Comparison of ENCODE assay signal across 11 cellular contexts in the genomic region with DNA sequence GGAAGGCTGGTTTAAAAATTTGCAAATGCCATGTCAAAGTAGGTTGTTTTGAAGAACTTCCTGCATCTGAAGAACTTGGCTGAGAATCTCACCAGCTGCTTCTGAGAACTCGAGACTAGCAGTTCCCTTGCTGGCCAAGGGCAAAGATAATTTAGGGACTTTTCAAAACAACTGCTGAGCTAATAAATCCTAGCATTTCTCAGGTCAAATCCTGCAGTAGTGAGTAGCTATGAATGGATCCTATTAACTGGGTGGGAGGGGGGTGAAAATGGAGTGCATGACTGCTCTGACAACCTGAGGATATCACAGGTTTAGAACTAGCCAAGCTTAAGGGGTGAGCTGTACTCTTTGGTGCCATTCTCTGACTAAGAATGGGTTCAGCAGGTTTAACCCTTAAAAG.
DNase-seq lines count a peak whose midpoint lies in the region; ATAC-seq, FAIRE-seq and TF ChIP-seq lines count a peak whose summit lies in the region.
"Had no signal": no experiment of that assay in that cellular context is flagged by ENCODE, and none has a peak within 500 bp of the region (broad histone marks: within the 10 kb centered on the region; RNA-seq: fewer than 3 reads in every experiment).

No MANE protein-coding gene starts in this region.

- no peaks in the 10 kb centered on the region for H3K9me3 ChIP-seq in right lobe of liver
- H3K9me3 ChIP-seq in HepG2 (ENCODE audit: low read length): no peaks in the 10 kb centered on the region
- no peaks in the 10 kb centered on the region for H3K9me3 ChIP-seq in SJCRH30 (replicated peaks)

- WGBS in right lobe of liver (ENCODE audit: insufficient coverage, low coverage, low lambda C conversion rate, missing lambda C conversion rate): 0% methylated on average over 1 of the region's 1 CpG
- WGBS in HepG2 (ENCODE audit: low lambda C conversion rate): 0% methylated on average over 1 of the region's 1 CpG

- no peak for TF ChIP-seq CTCF in right lobe of liver (IDR thresholded peaks at IDR 0.05)
- no peak for TF ChIP-seq CTCF in HepG2 (CRISPR knock-in tag; IDR thresholded peaks at IDR 0.05)

- POLR2A ChIA-PET in HepG2 (lab: Yijun Ruan, JAX): no interaction called here

- TF ChIP-seq RAD21 in HepG2 (CRISPR knock-in tag; IDR thresholded peaks at IDR 0.05): no peak

- no peaks in the 10 kb centered on the region for H4K20me1 ChIP-seq in HepG2 (ENCODE audit: insufficient read depth, low read length)

- no peak overlapping the region for H3K9ac ChIP-seq in HepG2 (ENCODE audit: insufficient read depth, low read depth, low read length)

- H3K27me3 ChIP-seq in right lobe of liver (no peaks in the 10 kb centered on the region), HepG2 (ENCODE audit: control insufficient read depth in 1 of 2, insufficient read depth in 2 of 2, low read length in 2 of 2) (no peaks in the 10 kb centered on the region), SJCRH30 (no peaks in the 10 kb centered on the region)

- TF ChIP-seq EP300 in HepG2 (IDR thresholded peaks at IDR 0.05; ENCODE audit: low read depth in 2 of 2, low read length in 2 of 2) (no peak), HepG2 (CRISPR knock-in tag; IDR thresholded peaks at IDR 0.05; ENCODE audit: borderline replicate concordance) (no peak)

- H3K79me2 ChIP-seq in HepG2 (ENCODE audit: insufficient read depth, low read length): no peaks in the 10 kb centered on the region

- H3K36me3 ChIP-seq in right lobe of liver (no peaks in the 10 kb centered on the region), HepG2 (replicated peaks in 1 of 2; ENCODE audit: control insufficient read depth in 1 of 2, insufficient read depth in 2 of 2, low read length in 2 of 2) (no peaks in the 10 kb centered on the region), SJCRH30 (no peaks in the 10 kb centered on the region)

- H3K4me1 ChIP-seq in right lobe of liver (no peaks in the 10 kb centered on the region), HepG2 (ENCODE audit: insufficient read depth, low read length) (no peaks in the 10 kb centered on the region), SJCRH30 (peaks cover 20% of the 10 kb centered on the region)

- H3K4me3 ChIP-seq in right lobe of liver: no peak overlapping the region
- no peak overlapping the region for H3K4me3 ChIP-seq in HepG2 (replicated peaks in 1 of 3; ENCODE audit: insufficient read depth in 1 of 3, low read depth in 2 of 3, low read length in 3 of 3)
- peak overlapping the region; percentile 30 for H3K4me3 ChIP-seq in SJCRH30

- DNase-seq in right lobe of liver (no peak), HepG2 (ENCODE audit: low spot score) (no peak), SJCRH30 (peak; percentile 36 to 82), iPS-NIHi11 (ENCODE audit: low spot score) (peak; percentile 25), T-helper 9 cell (no peak)
- DNase-seq: activated naive CD8-positive, alpha-beta T cell treated with anti-CD3 and anti-CD28 coated beads, Interleukin-2, amount 10 ng/mL, durations not matched to agents 7 days and 5 days; T1000 had no signal

- no peak overlapping the region for H2AFZ ChIP-seq in HepG2 (ENCODE audit: low read length)

- no peak overlapping the region for H3K27ac ChIP-seq in right lobe of liver
- no peak overlapping the region for H3K27ac ChIP-seq in HepG2 (ENCODE audit: extremely low read length, insufficient read depth, low read length)
- peak overlapping the region; percentile 73 for H3K27ac ChIP-seq in SJCRH30

- intact Hi-C loops in right lobe of liver (cut with DNase I): no loop called here
- intact Hi-C loops in HepG2 (cut with micrococcal nuclease; ENCODE audit: unreplicated experiment): no loop called here

- in situ Hi-C loops in HepG2 (cut with HindIII; ENCODE audit: extremely low pct_ligation_motif_present, low pct_unique_long_range_greater_than_20kb): no loop called here

- CTCF ChIA-PET in HepG2 (lab: Yijun Ruan, JAX; ENCODE audit: low intra/inter-chr PET ratio, low total read pairs): no interaction called here

- no peak overlapping the region for H3K4me2 ChIP-seq in HepG2 (ENCODE audit: low read depth, low read length)

- BruUV-seq in HepG2 (replicated peaks; lab: Mats Ljungman, UMichigan): no TSS peak

- peak; percentile 33 to 51 (median 36) for ATAC-seq in right lobe of liver
- ATAC-seq in HepG2: no peak
- no peak for ATAC-seq in HG03159 (IDR thresholded peaks at IDR 0.05; ENCODE audit: unreplicated experiment)
- no peak for ATAC-seq in GM21367 (IDR thresholded peaks at IDR 0.05; ENCODE audit: unreplicated experiment)
- no peak for ATAC-seq in GM19023 (IDR thresholded peaks at IDR 0.05; ENCODE audit: unreplicated experiment)

- TF ChIP-seq POLR2A in right lobe of liver (IDR thresholded peaks at IDR 0.05) (no peak), HepG2 (IDR thresholded peaks at IDR 0.05; ENCODE audit: insufficient read depth in 1 of 2, low read depth in 2 of 2, low read length in 2 of 2) (no peak)

- no peak for FAIRE-seq in HepG2 (lab: Jason Lieb, UNC)
- FAIRE-seq: islet of Langerhans had no signal

TF ChIP-seq in HepG2, 621 proteins besides CTCF, POLR2A, EP300 and RAD21 (continues in another document):
- TF ChIP-seq RBFOX2 (IDR thresholded peaks at IDR 0.05; ENCODE audit: low read depth, low read length) (no peak), SYNCRIP (IDR thresholded peaks at IDR 0.05; ENCODE audit: insufficient read depth, low read depth, low read length) (no peak), KAT7 (CRISPR knock-in tag; IDR thresholded peaks at IDR 0.05; ENCODE audit: borderline replicate concordance) (no peak), ZNF7 (CRISPR knock-in tag; IDR thresholded peaks at IDR 0.05) (no peak), MEF2D (CRISPR knock-in tag; IDR thresholded peaks at IDR 0.05) (no peak), ZNF687 (CRISPR knock-in tag; IDR thresholded peaks at IDR 0.05) (no peak), CEBPB (IDR thresholded peaks at IDR 0.05; ENCODE audit: borderline replicate concordance, low read depth, low read length) (no peak)
- TF ChIP-seq, protein P1, sequence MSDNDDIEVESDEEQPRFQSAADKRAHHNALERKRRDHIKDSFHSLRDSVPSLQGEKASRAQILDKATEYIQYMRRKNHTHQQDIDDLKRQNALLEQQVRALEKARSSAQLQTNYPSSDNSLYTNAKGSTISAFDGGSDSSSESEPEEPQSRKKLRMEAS (IDR thresholded peaks at IDR 0.05): no peak
- TF ChIP-seq, protein P2, sequence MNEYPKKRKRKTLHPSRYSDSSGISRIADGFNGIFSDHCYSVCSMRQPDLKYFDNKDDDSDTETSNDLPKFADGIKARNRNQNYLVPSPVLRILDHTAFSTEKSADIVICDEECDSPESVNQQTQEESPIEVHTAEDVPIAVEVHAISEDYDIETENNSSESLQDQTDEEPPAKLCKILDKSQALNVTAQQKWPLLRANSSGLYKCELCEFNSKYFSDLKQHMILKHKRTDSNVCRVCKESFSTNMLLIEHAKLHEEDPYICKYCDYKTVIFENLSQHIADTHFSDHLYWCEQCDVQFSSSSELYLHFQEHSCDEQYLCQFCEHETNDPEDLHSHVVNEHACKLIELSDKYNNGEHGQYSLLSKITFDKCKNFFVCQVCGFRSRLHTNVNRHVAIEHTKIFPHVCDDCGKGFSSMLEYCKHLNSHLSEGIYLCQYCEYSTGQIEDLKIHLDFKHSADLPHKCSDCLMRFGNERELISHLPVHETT (CRISPR knock-in tag; conservative IDR thresholded peaks at IDR 0.05): no peak
- TF ChIP-seq, protein P3, sequence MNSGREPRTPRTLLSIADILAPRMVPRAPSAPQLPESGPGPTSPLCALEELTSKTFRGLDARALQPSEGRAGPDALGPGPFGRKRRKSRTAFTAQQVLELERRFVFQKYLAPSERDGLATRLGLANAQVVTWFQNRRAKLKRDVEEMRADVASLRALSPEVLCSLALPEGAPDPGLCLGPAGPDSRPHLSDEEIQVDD (CRISPR knock-in tag; IDR thresholded peaks at IDR 0.05; ENCODE audit: borderline replicate concordance): no peak

Comparison
In these comparisons a context has a peak if more than half of its experiments do, and no peak if none do; other contexts are left out.
1. ATAC-seq: peak in right lobe of liver (4 of 4); none in HepG2 (single experiment), HG03159 (single experiment), GM21367 (single experiment) and GM19023 (single experiment).
2. DNase-seq: peak in SJCRH30 (2 of 2) and iPS-NIHi11 (single experiment); none in right lobe of liver (0 of 3), HepG2 (single experiment) and T-helper 9 cell (single experiment).